ENCODE assay signal across 9 cellular contexts in genomic region chr7:51369746-51370145, GRCh38. TPM values are rescaled to one million over a fixed set of nuclear protein-coding genes. Genes with fewer than 3 reads are reported as not detected.
DNase-seq lines count a peak whose midpoint lies in the region; ATAC-seq and TF ChIP-seq lines count a peak whose summit lies in the region.
"Had no signal": no experiment of that assay in that cellular context is flagged by ENCODE, and none has a peak within 500 bp of the region (broad histone marks: within the 10 kb centered on the region; RNA-seq: fewer than 3 reads in every experiment).

No MANE protein-coding gene starts in this region.

- DNase-seq in AG09319 (ENCODE audit: extremely low read depth, low read depth) (no peak), PC-9 (peak in 1 of 2 experiments; percentile 24), inferior parietal cortex (ENCODE audit: extremely low spot score) (peak; percentile 49), uterus (no peak), activated gamma-delta T cell (lab: John Stamatoyannopoulos, UW) (no peak)
- DNase-seq: occipital lobe had no signal

- H3K9me2 ChIP-seq in PC-9 (ENCODE audit: insufficient read depth), result no peaks in the 10 kb centered on the region

- POLR2A ChIA-PET in PC-9 (lab: Charles Lee; ENCODE audit: unreplicated experiment), result no interaction called here

- H3K27me3 ChIP-seq in PC-9 (ENCODE audit: insufficient read depth, low read depth) (no peaks in the 10 kb centered on the region), uterus (no peaks in the 10 kb centered on the region)

- no peak for TF ChIP-seq POLR2A in uterus (IDR thresholded peaks at IDR 0.05)

- H3K4me2 ChIP-seq in PC-9, result no peak overlapping the region

- no peak overlapping the region for H3K27ac ChIP-seq in PC-9
- no peak overlapping the region for H3K27ac ChIP-seq in uterus

- no peaks in the 10 kb centered on the region for H3F3A ChIP-seq in PC-9 (ENCODE audit: insufficient read depth, low read depth)

- CTCF ChIA-PET in PC-9 (lab: Charles Lee), result interaction anchor here (0.6 to 5.7 kb wide), 3 partner anchors 12 to 208 kb away, joined by 4 to 100 read pairs (median 4); no protein-coding TSS in a partner anchor

- no TSS peak for BruUV-seq in PC-9 (replicated peaks; lab: Mats Ljungman, UMichigan)

- no peaks in the 10 kb centered on the region for H4K20me1 ChIP-seq in PC-9 (ENCODE audit: insufficient read depth)

- H3K36me3 ChIP-seq in PC-9 (ENCODE audit: low read depth) (no peaks in the 10 kb centered on the region), uterus (no peaks in the 10 kb centered on the region)

- no peaks in the 10 kb centered on the region for H3K79me2 ChIP-seq in PC-9 (ENCODE audit: low read depth)

- ATAC-seq in GM18502 (IDR thresholded peaks at IDR 0.05; ENCODE audit: poor library complexity, unreplicated experiment) (peak; percentile 58), GM21786 (IDR thresholded peaks at IDR 0.05; ENCODE audit: unreplicated experiment) (no peak), GM18520 (IDR thresholded peaks at IDR 0.05; ENCODE audit: unreplicated experiment) (no peak)

- H3K9me3 ChIP-seq in PC-9 (ENCODE audit: insufficient read depth, low read depth), result no peaks in the 10 kb centered on the region
- no peaks in the 10 kb centered on the region for H3K9me3 ChIP-seq in uterus

- peaks cover 7% of the 10 kb centered on the region for H3K4me1 ChIP-seq in PC-9 (replicated peaks; ENCODE audit: insufficient read depth)
- H3K4me1 ChIP-seq in uterus, result no peaks in the 10 kb centered on the region

- no peak overlapping the region for H2AFZ ChIP-seq in PC-9

- intact Hi-C loops in PC-9 (cut with micrococcal nuclease; ENCODE audit: unreplicated experiment) (loop anchor here (5.0 to 10.0 kb wide), 3 partner anchors 58 to 905 kb away; no protein-coding TSS in a partner anchor), uterus (cut with DNase I; ENCODE audit: low total_unique reads) (no loop called here)

- TF ChIP-seq CTCF in AG09319 (IDR thresholded peaks at IDR 0.05; ENCODE audit: low read depth, low read length) (peak; percentile 10; the same call in 1 of the 2 replicates), PC-9 (conservative IDR thresholded peaks at IDR 0.05) (peak; percentile 80), uterus (IDR thresholded peaks at IDR 0.05) (no peak)

- H3K4me3 ChIP-seq in PC-9 (no peak overlapping the region), uterus (no peak overlapping the region)

RNA-seq across cellular contexts. Expression of gene COBL, which starts 53.1 kb away (rescaled TPM):
- total RNA-seq in PC-9 (2021) (49.4 and 51.4 TPM in 2 replicates), uterus (1 to 10 TPM in 3 of 4 donors, under 1 TPM in 1; under 0.01 to 7.7 (median 2.6) TPM)

Comparison
In these comparisons a context has a peak if more than half of its experiments do, and no peak if none do; other contexts are left out.
1. CTCF ChIP-seq: peak in AG09319 (single experiment) and PC-9 (single experiment); none in uterus (0 of 4).